In genomic region chr22:23286296-23286695, GRCh38 we compare ENCODE assay signal across 22 cellular contexts.
DNase-seq lines count a peak whose midpoint lies in the region; ATAC-seq and TF ChIP-seq lines count a peak whose summit lies in the region.
"Had no signal": no experiment of that assay in that cellular context is flagged by ENCODE, and none has a peak within 500 bp of the region (broad histone marks: within the 10 kb centered on the region; RNA-seq: fewer than 3 reads in every experiment).

No MANE protein-coding gene starts in this region.

- H3K79me1 ChIP-seq in neuronal stem cell (ENCODE audit: low read depth, low read length) = peaks cover 4% of the 10 kb centered on the region

- TF ChIP-seq POLR2A in esophagus muscularis mucosa (IDR thresholded peaks at IDR 0.05; ENCODE audit: low read depth) = no peak
- TF ChIP-seq POLR2A in tibial nerve (IDR thresholded peaks at IDR 0.05) = no peak
- TF ChIP-seq POLR2A in stomach (IDR thresholded peaks at IDR 0.05) = no peak

- no peak overlapping the region for H2BK12ac ChIP-seq in neuronal stem cell (ENCODE audit: low read length)

- no peak overlapping the region for H3K14ac ChIP-seq in neuronal stem cell (ENCODE audit: low read length)

- TF ChIP-seq CTCF in esophagus muscularis mucosa (IDR thresholded peaks at IDR 0.05) (no peak), tibial nerve (IDR thresholded peaks at IDR 0.05) (no peak), stomach (IDR thresholded peaks at IDR 0.05) (no peak)

- H3K4me2 ChIP-seq in neuronal stem cell (ENCODE audit: insufficient read depth, low read length, poor library complexity, severe bottlenecking) = no peak overlapping the region
- H3K4me2 ChIP-seq: GM23338 had no signal

- peak overlapping the region; percentile 86 for H3K23ac ChIP-seq in neuronal stem cell (ENCODE audit: low read depth, low read length, poor library complexity)

- no peak overlapping the region for H3K18ac ChIP-seq in neuronal stem cell (ENCODE audit: low read length)

- H3K4me3 ChIP-seq in esophagus muscularis mucosa (no peak overlapping the region), neuronal stem cell (ENCODE audit: low read length in 2 of 2) (no peak overlapping the region), tibial nerve (no peak overlapping the region), stomach (no peak overlapping the region)
- H3K4me3 ChIP-seq: GM23338, SJCRH30 had no signal

- peaks cover 20 to 74% (median 69%) of the 10 kb centered on the region in 4 donors for H3K4me1 ChIP-seq in esophagus muscularis mucosa
- peaks cover 3 to 7% of the 10 kb centered on the region in 2 donors for H3K4me1 ChIP-seq in neuronal stem cell (ENCODE audit: control insufficient read depth in 2 of 2, insufficient read depth in 1 of 2, low read depth in 1 of 2, low read length in 2 of 2)
- H3K4me1 ChIP-seq in tibial nerve = peaks cover 0 to 80% (median 51%) of the 10 kb centered on the region in 4 donors
- peaks cover 21 to 47% (median 33%) of the 10 kb centered on the region in 4 donors for H3K4me1 ChIP-seq in stomach
- H3K4me1 ChIP-seq: SJCRH30 had no signal

- ATAC-seq in Right ventricle myocardium superior (ENCODE audit: poor library complexity) (no peak), left ventricle myocardium superior (no peak), HG02678 (IDR thresholded peaks at IDR 0.05; ENCODE audit: unreplicated experiment) (no peak), GM19351 (IDR thresholded peaks at IDR 0.05; ENCODE audit: unreplicated experiment) (no peak)
- ATAC-seq: GM23338, Panc1 had no signal

- 100% methylated on average over 2 of the region's 2 CpGs for WGBS in esophagus muscularis mucosa
- WGBS in neuronal stem cell (ENCODE audit: extremely low coverage in 2 of 2, insufficient read length in 2 of 2, insufficient replicate concordance in 1 of 2), 2 donors = no CpG with 5 or more reads among the region's 2 CpGs
- WGBS in tibial nerve, 2 donors = 96 to 100% methylated on average over 2 of the region's 2 CpGs
- WGBS in stomach, 5 donors = 93 to 100% (median 100%) methylated on average over 2 of the region's 2 CpGs

- no peaks in the 10 kb centered on the region for H3K9me3 ChIP-seq in esophagus muscularis mucosa
- H3K9me3 ChIP-seq in neuronal stem cell (replicated peaks in 1 of 2; ENCODE audit: control insufficient read depth in 2 of 2, insufficient read depth in 1 of 2, low read depth in 1 of 2, low read length in 2 of 2) = no peaks in the 10 kb centered on the region
- no peaks in the 10 kb centered on the region for H3K9me3 ChIP-seq in tibial nerve
- no peaks in the 10 kb centered on the region for H3K9me3 ChIP-seq in stomach
- H3K9me3 ChIP-seq: SJCRH30 had no signal

- H3K27me3 ChIP-seq in esophagus muscularis mucosa = no peaks in the 10 kb centered on the region
- H3K27me3 ChIP-seq in neuronal stem cell (ENCODE audit: control insufficient read depth in 3 of 3, insufficient read depth in 3 of 3, low read depth in 1 of 3, low read length in 3 of 3) = no peaks in the 10 kb centered on the region
- no peaks in the 10 kb centered on the region for H3K27me3 ChIP-seq in tibial nerve
- no peaks in the 10 kb centered on the region for H3K27me3 ChIP-seq in stomach
- H3K27me3 ChIP-seq: SJCRH30 had no signal

- DNase-seq in Right ventricle myocardium superior = peak; percentile 17
- DNase-seq in left ventricle myocardium superior = no peak
- no peak for DNase-seq in esophagus muscularis mucosa (ENCODE audit: extremely low spot score)
- DNase-seq in neuronal stem cell (ENCODE audit: low spot score) = no peak
- DNase-seq in tibial nerve (ENCODE audit: low spot score in 2 of 2) = no peak
- no peak for DNase-seq in stomach
- DNase-seq: 8988T, ACHN, H9, NCI-H1048, NCI-H1417 treated with DMSO at 0.1 percent for 48 hours, NCI-H1694 treated with DMSO at 0.1 percent for 48 hours, NCI-H2081, NCI-H2171, NCI-H226, NCI-H510A, NCI-H69, SJCRH30 had no signal

- no peak overlapping the region for H2AFZ ChIP-seq in neuronal stem cell (ENCODE audit: low read length)
- H2AFZ ChIP-seq: GM23338 had no signal

- peaks cover 14 to 88% (median 78%) of the 10 kb centered on the region in 4 donors for H3K36me3 ChIP-seq in esophagus muscularis mucosa
- peaks cover 42 to 90% of the 10 kb centered on the region in 2 donors for H3K36me3 ChIP-seq in neuronal stem cell (replicated peaks in 1 of 2; ENCODE audit: control insufficient read depth in 2 of 2, insufficient read depth in 2 of 2, low read length in 2 of 2)
- peaks cover 0 to 74% (median 2%) of the 10 kb centered on the region in 3 donors for H3K36me3 ChIP-seq in tibial nerve
- peaks cover 30 to 96% (median 83%) of the 10 kb centered on the region in 4 donors for H3K36me3 ChIP-seq in stomach

- no peak overlapping the region for H2AK5ac ChIP-seq in neuronal stem cell (ENCODE audit: low read depth, low read length)

- H2BK5ac ChIP-seq in neuronal stem cell (ENCODE audit: low read length) = peak overlapping the region; percentile 76

- H3K27ac ChIP-seq in esophagus muscularis mucosa (replicated peaks in 1 of 4) (peak overlapping the region; percentile 83 to 90 (median 88)), neuronal stem cell (replicated peaks; ENCODE audit: low read length) (no peak overlapping the region), tibial nerve (peak overlapping the region; percentile 8 to 91 (median 82)), stomach (peak overlapping the region in 2 of 5 donors; percentile 11 to 87)
- H3K27ac ChIP-seq: SJCRH30 had no signal

- peak overlapping the region; percentile 12 for H3K9ac ChIP-seq in neuronal stem cell (ENCODE audit: low read depth, low read length, poor library complexity)

- no peak overlapping the region for H2BK15ac ChIP-seq in neuronal stem cell (ENCODE audit: low read length)

- H4K8ac ChIP-seq in neuronal stem cell (ENCODE audit: low read depth, low read length) = no peak overlapping the region

- intact Hi-C loops in Right ventricle myocardium superior (cut with DNase I) (loop anchor here (10.0 kb wide), 1 partner anchor 331 kb away; no protein-coding TSS in a partner anchor), left ventricle myocardium superior (cut with micrococcal nuclease) (no loop called here), esophagus muscularis mucosa (cut with DNase I) (no loop called here), stomach (cut with DNase I; ENCODE audit: low total_unique reads) (no loop called here)

- H2BK120ac ChIP-seq in neuronal stem cell (ENCODE audit: low read depth, low read length) = no peak overlapping the region

- no peak overlapping the region for H3K4ac ChIP-seq in neuronal stem cell (ENCODE audit: low read length)

- TF ChIP-seq EP300 in esophagus muscularis mucosa (IDR thresholded peaks at IDR 0.05) (no peak), tibial nerve (IDR thresholded peaks at IDR 0.05) (no peak), stomach (IDR thresholded peaks at IDR 0.05) (no peak)

- H4K91ac ChIP-seq in neuronal stem cell (ENCODE audit: low read depth, low read length, poor library complexity) = no peak overlapping the region
